In genomic region chr10:10794776-10795175, GRCh38 we compare ENCODE assay signal across 16 cellular contexts.
DNase-seq lines count a peak whose midpoint lies in the region; ATAC-seq and TF ChIP-seq lines count a peak whose summit lies in the region.
"Had no signal": no experiment of that assay in that cellular context is flagged by ENCODE, and none has a peak within 500 bp of the region (broad histone marks: within the 10 kb centered on the region; RNA-seq: fewer than 3 reads in every experiment).

No MANE protein-coding gene starts in this region.

- no peak overlapping the region for H2BK12ac ChIP-seq in neuronal stem cell (ENCODE audit: low read length)

- H3K9me3 ChIP-seq in neuronal stem cell (replicated peaks in 1 of 2; ENCODE audit: control insufficient read depth in 2 of 2, insufficient read depth in 1 of 2, low read depth in 1 of 2, low read length in 2 of 2) = no peaks in the 10 kb centered on the region
- H3K9me3 ChIP-seq: BLaER1 treated with 17β-estradiol and CSF1 and Interleukin-3, amounts not matched to agents 10 nM and 100 nM had no signal

- no peak for ATAC-seq in HG02642 (IDR thresholded peaks at IDR 0.05; ENCODE audit: poor library complexity, unreplicated experiment)
- no peak for ATAC-seq in GM18505 (IDR thresholded peaks at IDR 0.05; ENCODE audit: unreplicated experiment)
- ATAC-seq: activated T-cell treated with anti-CD3 and anti-CD28 coated beads, Interleukin-2, amount 50 U/mL, for 72 hours had no signal

- no CpG with 5 or more reads among the region's 5 CpGs for WGBS in neuronal stem cell (ENCODE audit: extremely low coverage in 2 of 2, insufficient read length in 2 of 2, insufficient replicate concordance in 1 of 2), 2 donors

- TF ChIP-seq POLR2A in GM18505 (IDR thresholded peaks at IDR 0.05; ENCODE audit: borderline replicate concordance, extremely low read depth, insufficient read depth, insufficient read length) = no peak

- no peaks in the 10 kb centered on the region for H3K36me3 ChIP-seq in neuronal stem cell (replicated peaks in 1 of 2; ENCODE audit: control insufficient read depth in 2 of 2, insufficient read depth in 2 of 2, low read length in 2 of 2)
- H3K36me3 ChIP-seq: BLaER1 treated with 17β-estradiol and CSF1 and Interleukin-3, amounts not matched to agents 10 nM and 100 nM had no signal

- H2BK5ac ChIP-seq in neuronal stem cell (ENCODE audit: low read length) = no peak overlapping the region

- H4K8ac ChIP-seq in neuronal stem cell (ENCODE audit: low read depth, low read length) = no peak overlapping the region

- no peak overlapping the region for H3K4ac ChIP-seq in neuronal stem cell (ENCODE audit: low read length)

- no peak overlapping the region for H4K91ac ChIP-seq in neuronal stem cell (ENCODE audit: low read depth, low read length, poor library complexity)

- H3K23ac ChIP-seq in neuronal stem cell (ENCODE audit: low read depth, low read length, poor library complexity) = no peak overlapping the region

- peak overlapping the region; percentile 90 for H3K27ac ChIP-seq in epithelial cell of prostate
- no peak overlapping the region for H3K27ac ChIP-seq in neuronal stem cell (replicated peaks; ENCODE audit: low read length)
- H3K27ac ChIP-seq: BLaER1 treated with 17β-estradiol and CSF1 and Interleukin-3, amounts not matched to agents 10 nM and 100 nM; SK-N-MC had no signal

- no peak overlapping the region for H3K4me3 ChIP-seq in neuronal stem cell (ENCODE audit: low read length in 2 of 2)
- H3K4me3 ChIP-seq: BLaER1 treated with 17β-estradiol and CSF1 and Interleukin-3, amounts not matched to agents 10 nM and 100 nM; SK-N-MC had no signal

- no peak overlapping the region for H3K9ac ChIP-seq in neuronal stem cell (ENCODE audit: low read depth, low read length, poor library complexity)
- H3K9ac ChIP-seq: BLaER1 treated with 17β-estradiol and CSF1 and Interleukin-3, amounts not matched to agents 10 nM and 100 nM had no signal

- no peak overlapping the region for H2BK15ac ChIP-seq in neuronal stem cell (ENCODE audit: low read length)

- no peak overlapping the region for H3K4me2 ChIP-seq in neuronal stem cell (ENCODE audit: insufficient read depth, low read length, poor library complexity, severe bottlenecking)

- H3K18ac ChIP-seq in neuronal stem cell (ENCODE audit: low read length) = peak overlapping the region; percentile 44

- no peak overlapping the region for H2BK120ac ChIP-seq in neuronal stem cell (ENCODE audit: low read depth, low read length)

- no peaks in the 10 kb centered on the region for H3K27me3 ChIP-seq in neuronal stem cell (ENCODE audit: control insufficient read depth in 3 of 3, insufficient read depth in 3 of 3, low read depth in 1 of 3, low read length in 3 of 3)
- H3K27me3 ChIP-seq: BLaER1 treated with 17β-estradiol and CSF1 and Interleukin-3, amounts not matched to agents 10 nM and 100 nM had no signal

- H2AK5ac ChIP-seq in neuronal stem cell (ENCODE audit: low read depth, low read length) = no peak overlapping the region

- H3K4me1 ChIP-seq in neuronal stem cell (ENCODE audit: control insufficient read depth in 2 of 2, insufficient read depth in 1 of 2, low read depth in 1 of 2, low read length in 2 of 2) = peaks cover 7 to 9% of the 10 kb centered on the region in 2 donors

- no peak overlapping the region for H2AFZ ChIP-seq in neuronal stem cell (ENCODE audit: low read length)

- H3K14ac ChIP-seq in neuronal stem cell (ENCODE audit: low read length) = no peak overlapping the region

- DNase-seq in EH (ENCODE audit: low read depth) (peak; percentile 76), RKO (ENCODE audit: low spot score) (peak; percentile 78), epithelial cell of prostate (ENCODE audit: low read depth, low spot score) (peak; percentile 70), neuronal stem cell (ENCODE audit: low spot score) (no peak), activated gamma-delta T cell treated with Interleukin-2 at 50 U/mL for 16 hours (no peak)
- no peak for DNase-seq in stimulated activated CD4-positive, alpha-beta T cell treated with anti-CD3 and anti-CD28 coated beads, Interleukin-4, amount 100 ng/mL, for 4 hours
- DNase-seq: activated CD4-positive, CD25-positive, alpha-beta regulatory T cell treated with anti-CD3 and anti-CD28 coated beads, Interleukin-2, amount 50 U/mL, for 72 hours; activated T-cell treated with anti-CD3 and anti-CD28 coated beads, Interleukin-2, amount 50 U/mL, for 72 hours; aorta; NCI-H1092 treated with DMSO at 0.1 percent for 48 hours; NCI-H510A; stimulated activated CD4-positive, alpha-beta T cell treated with anti-CD3 and anti-CD28 coated beads, Interleukin-15, amount 100 ng/mL, for 24 hours had no signal

- H3K79me1 ChIP-seq in neuronal stem cell (ENCODE audit: low read depth, low read length) = no peaks in the 10 kb centered on the region

Comparison
In these comparisons a context has a peak if more than half of its experiments do, and no peak if none do; other contexts are left out.
1. DNase-seq: peak in EH (single experiment), RKO (single experiment) and epithelial cell of prostate (single experiment); none in neuronal stem cell (single experiment), activated gamma-delta T cell treated with Interleukin-2 at 50 U/mL for 16 hours (single experiment) and stimulated activated CD4-positive, alpha-beta T cell treated with anti-CD3 and anti-CD28 coated beads, Interleukin-4, amount 100 ng/mL, for 4 hours (0 of 2).